In the genomic region with DNA sequence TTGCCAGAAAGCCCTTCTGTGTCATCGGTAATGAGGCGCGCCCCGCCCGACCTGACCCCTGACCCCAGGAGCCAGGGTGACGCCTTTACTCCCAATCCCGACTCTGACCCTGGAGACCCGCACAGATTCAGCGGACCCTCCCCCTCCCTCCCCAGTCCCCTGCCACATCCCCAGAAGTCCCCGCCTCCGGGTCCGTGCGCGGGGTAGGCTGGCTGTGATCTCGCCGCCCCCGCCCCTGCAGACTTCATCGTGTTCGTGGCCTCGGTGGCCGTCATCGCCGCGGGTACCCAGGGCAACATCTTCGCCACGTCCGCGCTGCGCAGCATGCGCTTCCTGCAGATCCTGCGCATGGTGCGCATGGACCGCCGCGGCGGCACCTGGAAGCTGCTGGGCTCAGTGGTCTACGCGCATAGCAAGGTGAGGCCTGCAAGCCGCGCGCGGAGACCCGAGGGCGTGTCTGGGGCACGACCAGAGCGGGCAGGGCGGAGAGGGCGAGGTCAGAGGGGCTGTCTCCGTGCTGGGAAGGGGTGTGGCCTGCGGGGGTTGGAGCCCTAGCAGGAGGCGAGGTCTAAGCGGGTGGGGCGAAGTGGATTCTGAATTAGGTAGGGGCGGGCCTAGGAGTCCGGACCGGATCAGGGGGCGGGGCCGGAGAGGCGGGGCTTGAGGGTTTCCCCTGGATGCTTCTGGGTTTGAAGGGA, we compare ENCODE assay signal across 8 cellular contexts. TPM values are rescaled to one million over a fixed set of nuclear protein-coding genes. Genes with fewer than 3 reads are reported as not detected.
A peak's percentile ranks its signal among the peaks of the same experiment; 100 is the strongest.
DNase-seq lines count a peak whose midpoint lies in the region; ATAC-seq and TF ChIP-seq lines count a peak whose summit lies in the region.

No MANE protein-coding gene starts in this region.

- peak overlapping the region in 1 of 3 donors; percentile 61 for H3K27ac Mint-ChIP-seq in IgD-negative memory B cell
- H3K27ac Mint-ChIP-seq in progenitor cell of endocrine pancreas = no peak overlapping the region

- H3K36me3 Mint-ChIP-seq in IgD-negative memory B cell (no peaks in the 10 kb centered on the region), progenitor cell of endocrine pancreas (ENCODE audit: insufficient read depth) (no peaks in the 10 kb centered on the region)

- no peaks in the 10 kb centered on the region for H3K36me3 ChIP-seq in urinary bladder (ENCODE audit: insufficient read depth)

- H3K4me3 Mint-ChIP-seq in IgD-negative memory B cell (peak overlapping the region; percentile 83 to 95 (median 90)), progenitor cell of endocrine pancreas (ENCODE audit: low read depth) (peak overlapping the region; percentile 58)

- H3K4me3 ChIP-seq in fibroblast of the aortic adventitia (ENCODE audit: low read depth, low read length) = peak overlapping the region; percentile 39
- peak overlapping the region; percentile 31 for H3K4me3 ChIP-seq in urinary bladder (ENCODE audit: low read depth, low read length)

- DNase-seq in Right ventricle myocardium inferior (ENCODE audit: missing footprints) (peak; percentile 87), cardiac septum (ENCODE audit: low spot score) (no peak), activated T-cell treated with anti-CD3 and anti-CD28 coated beads for 4 hours (peak; percentile 73), fibroblast of the aortic adventitia (ENCODE audit: low read depth) (no peak), progenitor cell of endocrine pancreas (ENCODE audit: low spot score, unreplicated experiment) (peak; percentile 53)

- H3K4me1 ChIP-seq in urinary bladder (ENCODE audit: insufficient read depth) = no peaks in the 10 kb centered on the region

- no peaks in the 10 kb centered on the region for H3K9me3 Mint-ChIP-seq in IgD-negative memory B cell
- no peaks in the 10 kb centered on the region for H3K9me3 Mint-ChIP-seq in progenitor cell of endocrine pancreas (ENCODE audit: low read depth)

- H3K27me3 Mint-ChIP-seq in IgD-negative memory B cell (no peaks in the 10 kb centered on the region), progenitor cell of endocrine pancreas (peaks cover 33% of the 10 kb centered on the region)

- intact Hi-C loops in Right ventricle myocardium inferior (cut with DNase I) = no loop called here
- intact Hi-C loops in cardiac septum (cut with DNase I) = no loop called here

- ATAC-seq in Right ventricle myocardium inferior = peak; percentile 76
- no peak for ATAC-seq in HG03442 (IDR thresholded peaks at IDR 0.05; ENCODE audit: unreplicated experiment)

- H3K4me1 Mint-ChIP-seq in IgD-negative memory B cell (peaks cover 0 to 4% (median 3%) of the 10 kb centered on the region in 3 donors), progenitor cell of endocrine pancreas (ENCODE audit: low read depth) (peaks cover 16% of the 10 kb centered on the region)

- H3K27ac ChIP-seq in urinary bladder (ENCODE audit: low read depth) = no peak overlapping the region

- TF ChIP-seq CTCF in fibroblast of the aortic adventitia (IDR thresholded peaks at IDR 0.05; ENCODE audit: insufficient read depth, low read length) = no peak
- no peak for TF ChIP-seq CTCF in progenitor cell of endocrine pancreas (IDR thresholded peaks at IDR 0.05; ENCODE audit: unreplicated experiment)

- 23% methylated on average over 59 of the region's 59 CpGs for WGBS in urinary bladder

RNA-seq across cellular contexts. Expression of gene KCNQ4, which starts 34.8 kb away (rescaled TPM):
- total RNA-seq in Right ventricle myocardium inferior (2.8 TPM), cardiac septum (3.6 TPM), fibroblast of the aortic adventitia (ENCODE audit: low replicate concordance) (not detected in 2 replicates), progenitor cell of endocrine pancreas (0.67 and 0.73 TPM in 2 replicates), urinary bladder (2.0 TPM)
- polyA plus RNA-seq in IgD-negative memory B cell (not detected), urinary bladder (13.1 TPM)

RNA-seq across cellular contexts. Expression of gene CITED4, which starts 43.8 kb away (rescaled TPM):
- total RNA-seq in Right ventricle myocardium inferior (40.6 TPM), cardiac septum (8.7 TPM), fibroblast of the aortic adventitia (ENCODE audit: low replicate concordance) (3.5 and 3.6 TPM in 2 replicates), progenitor cell of endocrine pancreas (27.8 and 30.8 TPM in 2 replicates), urinary bladder (2.0 TPM)
- polyA plus RNA-seq in IgD-negative memory B cell (1.7 TPM), urinary bladder (8.8 TPM)

Comparison
In these comparisons a context has a peak if more than half of its experiments do, and no peak if none do; other contexts are left out.
1. DNase-seq: peak in Right ventricle myocardium inferior (single experiment), activated T-cell treated with anti-CD3 and anti-CD28 coated beads for 4 hours (single experiment) and progenitor cell of endocrine pancreas (single experiment); none in cardiac septum (single experiment) and fibroblast of the aortic adventitia (single experiment).